In the genomic region with DNA sequence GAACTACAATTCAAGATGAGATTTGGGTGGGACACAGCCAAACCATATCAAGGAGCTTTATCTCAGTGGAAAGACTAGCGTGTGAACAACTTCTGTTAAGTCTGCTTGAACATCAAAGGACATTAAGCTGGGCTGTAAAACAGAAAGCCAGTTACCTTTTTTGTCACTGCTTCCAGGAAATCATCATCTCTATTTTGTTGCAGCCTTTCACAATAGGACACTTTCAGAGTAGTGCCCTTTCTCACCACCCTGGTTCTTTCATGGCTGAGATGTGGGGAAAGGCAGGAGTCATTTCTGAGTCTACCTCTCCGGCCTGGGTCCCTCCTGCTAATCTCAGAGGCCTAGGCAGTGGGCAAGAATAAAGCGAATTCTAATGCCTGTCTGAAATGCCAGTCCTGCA, we compare ENCODE assay signal across 8 cellular contexts.
"Had no signal": no experiment of that assay in that cellular context is flagged by ENCODE, and none has a peak within 500 bp of the region (broad histone marks: within the 10 kb centered on the region; RNA-seq: fewer than 3 reads in every experiment).

No MANE protein-coding gene starts in this region.

- DNase-seq: activated CD4-positive, alpha-beta T cell treated with anti-CD3 and anti-CD28 coated beads, Interleukin-2, amount 50 U/mL, for 4 hours; endodermal cell; erythroblast; hippocampal formation; retina; stimulated activated CD4-positive, alpha-beta T cell treated with anti-CD3 and anti-CD28 coated beads, Interleukin-4, amount 100 ng/mL, for 4 hours had no signal

- H3K36me3 ChIP-seq: ascending aorta, tibial nerve had no signal

- H3K27ac Mint-ChIP-seq: endodermal cell had no signal

- H3K9me3 Mint-ChIP-seq: endodermal cell had no signal

- H3K9me3 ChIP-seq: ascending aorta, tibial nerve had no signal

- H3K4me1 ChIP-seq: ascending aorta, tibial nerve had no signal

- H3K4me3 Mint-ChIP-seq: endodermal cell had no signal

- H3K27me3 ChIP-seq: ascending aorta, tibial nerve had no signal

- H3K27ac ChIP-seq: ascending aorta, tibial nerve had no signal

- H3K4me3 ChIP-seq: ascending aorta, tibial nerve had no signal
